Comparison of ENCODE assay signal across 25 cellular contexts in the genomic region with DNA sequence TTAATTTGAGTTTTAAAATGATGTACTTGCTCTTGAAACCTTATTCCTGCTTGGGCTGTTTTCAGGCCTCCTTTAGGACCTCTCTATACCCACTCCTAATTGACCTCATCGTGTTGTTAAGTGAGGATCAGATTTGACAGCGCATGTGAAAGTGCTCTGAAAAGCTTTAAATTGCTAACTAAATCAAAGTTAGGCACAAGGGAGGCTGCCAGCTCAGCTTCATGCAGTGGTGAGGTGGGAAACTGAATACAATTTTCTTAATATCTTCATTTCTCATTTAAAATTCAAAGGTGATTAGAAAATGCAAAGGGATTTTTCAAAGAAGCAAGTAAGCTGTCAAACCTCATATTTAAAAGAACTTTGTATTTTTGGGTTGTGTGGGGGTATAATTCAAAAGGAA. TPM values are rescaled to one million over a fixed set of nuclear protein-coding genes. Genes with fewer than 3 reads are reported as not detected.
DNase-seq lines count a peak whose midpoint lies in the region; ATAC-seq and TF ChIP-seq lines count a peak whose summit lies in the region.
"Had no signal": no experiment of that assay in that cellular context is flagged by ENCODE, and none has a peak within 500 bp of the region (broad histone marks: within the 10 kb centered on the region; RNA-seq: fewer than 3 reads in every experiment).

No MANE protein-coding gene starts in this region.

- no peaks in the 10 kb centered on the region for H3K9me3 ChIP-seq in upper lobe of right lung
- H3K9me3 ChIP-seq: BLaER1 treated with 17β-estradiol and CSF1 and Interleukin-3, amounts not matched to agents 10 nM and 100 nM; HAP-1; testis had no signal

- no peaks in the 10 kb centered on the region for H3K27me3 ChIP-seq in upper lobe of right lung
- H3K27me3 ChIP-seq: BLaER1 treated with 17β-estradiol and CSF1 and Interleukin-3, amounts not matched to agents 10 nM and 100 nM; testis had no signal

- H3K27ac Mint-ChIP-seq in WTC11 (peak overlapping the region; percentile 46; the same call in 1 of the 2 replicates), immature natural killer cell (peak overlapping the region; percentile 31 to 93 (median 72)), osteocyte (ENCODE audit: unreplicated experiment) (peak overlapping the region; percentile 98)
- H3K27ac Mint-ChIP-seq: activated CD4-positive, alpha-beta T cell treated with anti-CD3 and anti-CD28 coated beads for 36 hours; activated CD8-positive, alpha-beta T cell treated with anti-CD3 and anti-CD28 coated beads, Interleukin-2, amount 10 ng/mL, durations not matched to agents 7 days and 5 days; activated naive CD8-positive, alpha-beta T cell treated with anti-CD3 and anti-CD28 coated beads for 36 hours; T-helper 2 cell treated with Interferon-gamma antibody and Interleukin-4, amounts not matched to agents 5 μg/mL and 100 μg/mL, for 36 hours had no signal

- POLR2A ChIA-PET in WTC11 (lab: Charles Lee) = no interaction called here

- H3K4me3 Mint-ChIP-seq in WTC11 (no peak overlapping the region), immature natural killer cell (peak overlapping the region in 2 of 5 donors; percentile 27 to 43), osteocyte (ENCODE audit: unreplicated experiment) (peak overlapping the region; percentile 56)
- H3K4me3 Mint-ChIP-seq: activated CD4-positive, alpha-beta T cell treated with anti-CD3 and anti-CD28 coated beads for 36 hours; activated CD8-positive, alpha-beta T cell treated with anti-CD3 and anti-CD28 coated beads, Interleukin-2, amount 10 ng/mL, durations not matched to agents 7 days and 5 days; activated naive CD8-positive, alpha-beta T cell treated with anti-CD3 and anti-CD28 coated beads for 36 hours; neural crest cell; T-helper 2 cell treated with Interferon-gamma antibody and Interleukin-4, amounts not matched to agents 5 μg/mL and 100 μg/mL, for 36 hours had no signal

- peak overlapping the region; percentile 17 for H3K27ac ChIP-seq in upper lobe of right lung
- H3K27ac ChIP-seq: BLaER1 treated with 17β-estradiol and CSF1 and Interleukin-3, amounts not matched to agents 10 nM and 100 nM; testis had no signal

- CTCF ChIA-PET in WTC11 (lab: Charles Lee) = interaction anchor here (2.6 kb wide), 1 partner anchor 20 kb away, joined by 8 read pairs; a partner anchor contains a TSS

- H3K36me3 Mint-ChIP-seq in WTC11 = peaks cover 38% of the 10 kb centered on the region
- H3K36me3 Mint-ChIP-seq in immature natural killer cell = no peaks in the 10 kb centered on the region
- peaks cover 35% of the 10 kb centered on the region for H3K36me3 Mint-ChIP-seq in osteocyte (ENCODE audit: unreplicated experiment)
- H3K36me3 Mint-ChIP-seq: activated naive CD8-positive, alpha-beta T cell treated with anti-CD3 and anti-CD28 coated beads for 36 hours had no signal

- H3K4me3 ChIP-seq in upper lobe of right lung = no peak overlapping the region
- H3K4me3 ChIP-seq: BLaER1 treated with 17β-estradiol and CSF1 and Interleukin-3, amounts not matched to agents 10 nM and 100 nM; HAP-1; testis had no signal

- H3K9me3 Mint-ChIP-seq in WTC11 (no peaks in the 10 kb centered on the region), immature natural killer cell (no peaks in the 10 kb centered on the region), osteocyte (ENCODE audit: unreplicated experiment) (no peaks in the 10 kb centered on the region)
- H3K9me3 Mint-ChIP-seq: activated naive CD8-positive, alpha-beta T cell treated with anti-CD3 and anti-CD28 coated beads for 36 hours; neural crest cell; T-helper 2 cell treated with Interferon-gamma antibody and Interleukin-4, amounts not matched to agents 5 μg/mL and 100 μg/mL, for 36 hours had no signal

- no peak for DNase-seq in WTC11 (ENCODE audit: low spot score)
- no peak for DNase-seq in immature natural killer cell
- no peak for DNase-seq in osteocyte (ENCODE audit: extremely low spot score, unreplicated experiment)
- no peak for DNase-seq in upper lobe of right lung
- DNase-seq: activated CD4-positive, alpha-beta T cell treated with anti-CD3 and anti-CD28 coated beads for 36 hours; activated CD8-positive, alpha-beta T cell treated with anti-CD3 and anti-CD28 coated beads, Interleukin-2, amount 10 ng/mL, durations not matched to agents 7 days and 5 days; activated naive CD8-positive, alpha-beta T cell treated with anti-CD3 and anti-CD28 coated beads for 36 hours; anterior cingulate cortex; effector CD8-positive, alpha-beta T cell; midbrain; NCI-H1694; NCI-H446 treated with DMSO at 0.1 percent for 48 hours; NCI-H774; SHP77; stimulated activated CD4-positive, alpha-beta T cell treated with anti-CD3 and anti-CD28 coated beads, Interleukin-2, amount 100 ng/mL, for 24 hours; stimulated activated naive CD8-positive, alpha-beta T cell treated with anti-CD3 and anti-CD28 coated beads, Interleukin-15, Interleukin-2, amounts not matched to agents 100 U/mL and 50 U/mL, for 24 hours; testis had no signal

- H3K27me3 Mint-ChIP-seq in WTC11 (ENCODE audit: low read depth) (no peaks in the 10 kb centered on the region), immature natural killer cell (ENCODE audit: low read depth in 3 of 3) (no peaks in the 10 kb centered on the region), osteocyte (ENCODE audit: unreplicated experiment) (no peaks in the 10 kb centered on the region)
- H3K27me3 Mint-ChIP-seq: activated CD4-positive, alpha-beta T cell treated with anti-CD3 and anti-CD28 coated beads for 36 hours; activated naive CD8-positive, alpha-beta T cell treated with anti-CD3 and anti-CD28 coated beads for 36 hours had no signal

- peaks cover 35% of the 10 kb centered on the region for H3K4me1 ChIP-seq in upper lobe of right lung

- ATAC-seq in WTC11 (no peak), upper lobe of right lung (no peak), SK-N-SH treated with all-trans-retinoic acid at 6 μM for 48 hours (no peak), HG02571 (IDR thresholded peaks at IDR 0.05; ENCODE audit: unreplicated experiment) (no peak), HG02885 (IDR thresholded peaks at IDR 0.05; ENCODE audit: poor library complexity, unreplicated experiment) (no peak)
- ATAC-seq: activated CD4-positive, alpha-beta T cell treated with anti-CD3 and anti-CD28 coated beads for 36 hours; activated CD8-positive, alpha-beta T cell treated with anti-CD3 and anti-CD28 coated beads, Interleukin-2, amount 10 ng/mL, durations not matched to agents 7 days and 5 days; Panc1; stimulated activated naive CD8-positive, alpha-beta T cell treated with anti-CD3 and anti-CD28 coated beads, Interleukin-15, Interleukin-2, amounts not matched to agents 100 U/mL and 50 U/mL, for 24 hours had no signal

- intact Hi-C loops in upper lobe of right lung (cut with DNase I) = no loop called here

- TF ChIP-seq CTCF in WTC11 (IDR thresholded peaks at IDR 0.05) = no peak
- no peak for TF ChIP-seq CTCF in osteocyte (IDR thresholded peaks at IDR 0.05)
- TF ChIP-seq CTCF in upper lobe of right lung (IDR thresholded peaks at IDR 0.05) = no peak

- H3K36me3 ChIP-seq in upper lobe of right lung = peaks cover 9% of the 10 kb centered on the region
- H3K36me3 ChIP-seq: BLaER1 treated with 17β-estradiol and CSF1 and Interleukin-3, amounts not matched to agents 10 nM and 100 nM; HAP-1 had no signal

- H3K4me1 Mint-ChIP-seq in WTC11 (peaks cover 57% of the 10 kb centered on the region), immature natural killer cell (peaks cover 38 to 39% of the 10 kb centered on the region in 2 donors), osteocyte (ENCODE audit: unreplicated experiment) (peaks cover 79% of the 10 kb centered on the region)
- H3K4me1 Mint-ChIP-seq: activated CD4-positive, alpha-beta T cell treated with anti-CD3 and anti-CD28 coated beads for 36 hours; activated naive CD8-positive, alpha-beta T cell treated with anti-CD3 and anti-CD28 coated beads for 36 hours had no signal

TF ChIP-seq in WTC11, 78 proteins besides CTCF, POLR2A, EP300 and RAD21:
- TF ChIP-seq SMAD4 (CRISPR knock-in tag; IDR thresholded peaks at IDR 0.05) (no peak), NR3C1 (CRISPR knock-in tag; conservative IDR thresholded peaks at IDR 0.05; ENCODE audit: low read depth) (no peak), NFE2L1 (CRISPR knock-in tag; IDR thresholded peaks at IDR 0.05) (no peak)

TF ChIP-seq in SK-N-SH treated with all-trans-retinoic acid at 6 μM for 48 hours, 23 proteins besides CTCF, POLR2A, EP300 and RAD21 (continues in another document):
- TF ChIP-seq ZNF8 (CRISPR knock-in tag; IDR thresholded peaks at IDR 0.05) (no peak), TOX (CRISPR knock-in tag; IDR thresholded peaks at IDR 0.05; ENCODE audit: borderline replicate concordance) (no peak), ZNF565 (CRISPR knock-in tag; conservative IDR thresholded peaks at IDR 0.05; ENCODE audit: low read depth) (no peak), RARB (CRISPR knock-in tag; IDR thresholded peaks at IDR 0.05) (no peak), ZC3H10 (CRISPR knock-in tag; IDR thresholded peaks at IDR 0.05) (no peak), TCF4 (CRISPR knock-in tag; IDR thresholded peaks at IDR 0.05; ENCODE audit: borderline replicate concordance) (no peak), ARNTL (CRISPR knock-in tag; IDR thresholded peaks at IDR 0.05; ENCODE audit: borderline replicate concordance, low read depth) (no peak), BACH2 (CRISPR knock-in tag; IDR thresholded peaks at IDR 0.05; ENCODE audit: borderline replicate concordance) (no peak), PPARA (CRISPR knock-in tag; IDR thresholded peaks at IDR 0.05; ENCODE audit: borderline replicate concordance) (no peak), ISL1 (CRISPR knock-in tag; IDR thresholded peaks at IDR 0.05) (no peak), ZFP3 (CRISPR knock-in tag; IDR thresholded peaks at IDR 0.05) (no peak)
- TF ChIP-seq, protein P1, sequence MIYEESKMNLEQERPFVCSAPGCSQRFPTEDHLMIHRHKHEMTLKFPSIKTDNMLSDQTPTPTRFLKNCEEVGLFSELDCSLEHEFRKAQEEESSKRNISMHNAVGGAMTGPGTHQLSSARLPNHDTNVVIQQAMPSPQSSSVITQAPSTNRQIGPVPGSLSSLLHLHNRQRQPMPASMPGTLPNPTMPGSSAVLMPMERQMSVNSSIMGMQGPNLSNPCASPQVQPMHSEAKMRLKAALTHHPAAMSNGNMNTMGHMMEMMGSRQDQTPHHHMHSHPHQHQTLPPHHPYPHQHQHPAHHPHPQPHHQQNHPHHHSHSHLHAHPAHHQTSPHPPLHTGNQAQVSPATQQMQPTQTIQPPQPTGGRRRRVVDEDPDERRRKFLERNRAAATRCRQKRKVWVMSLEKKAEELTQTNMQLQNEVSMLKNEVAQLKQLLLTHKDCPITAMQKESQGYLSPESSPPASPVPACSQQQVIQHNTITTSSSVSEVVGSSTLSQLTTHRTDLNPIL (CRISPR knock-in tag; IDR thresholded peaks at IDR 0.05; ENCODE audit: low read depth) = no peak

RNA-seq across cellular contexts. Expression of a gene that starts 20.0 kb away (rescaled TPM):
- total RNA-seq in WTC11 (2021) (15.5 to 18.1 TPM (median 17.1 TPM) in 3 replicates), osteocyte (22.1 and 22.3 TPM in 2 replicates), upper lobe of right lung (25.7 TPM)
- polyA plus RNA-seq in immature natural killer cell = not detected

Comparison
In these comparisons a context has a peak if more than half of its experiments do, and no peak if none do; other contexts are left out.
1. H3K27ac Mint-ChIP-seq: peak in every context shown above with its lines; median percentile 98 in osteocyte; 72 in immature natural killer cell; 46 in WTC11.